In genomic region chr12:113297621-113298471, GRCh38 we compare ENCODE assay signal across 1 cellular context.
TF ChIP-seq lines count a peak whose summit lies in the region.

No MANE protein-coding gene starts in this region.

TF ChIP-seq in WTC11, 78 proteins besides CTCF, POLR2A, EP300 and RAD21 (continued from another document):
- TF ChIP-seq E2F1 (CRISPR knock-in tag; IDR thresholded peaks at IDR 0.05) (no peak), ETV6 (CRISPR knock-in tag; IDR thresholded peaks at IDR 0.05) (no peak), FOXP4 (CRISPR knock-in tag; IDR thresholded peaks at IDR 0.05) (no peak), HMGXB4 (CRISPR knock-in tag; IDR thresholded peaks at IDR 0.05) (no peak), TP53 (CRISPR knock-in tag; IDR thresholded peaks at IDR 0.05) (no peak), ATF6 (CRISPR knock-in tag; IDR thresholded peaks at IDR 0.05) (no peak), FOXJ3 (CRISPR knock-in tag; IDR thresholded peaks at IDR 0.05; ENCODE audit: borderline replicate concordance) (no peak), ZNF532 (CRISPR knock-in tag; IDR thresholded peaks at IDR 0.05; ENCODE audit: borderline replicate concordance) (no peak), ZNF317 (CRISPR knock-in tag; IDR thresholded peaks at IDR 0.05; ENCODE audit: borderline replicate concordance, low read depth) (no peak)
